In the genomic region with DNA sequence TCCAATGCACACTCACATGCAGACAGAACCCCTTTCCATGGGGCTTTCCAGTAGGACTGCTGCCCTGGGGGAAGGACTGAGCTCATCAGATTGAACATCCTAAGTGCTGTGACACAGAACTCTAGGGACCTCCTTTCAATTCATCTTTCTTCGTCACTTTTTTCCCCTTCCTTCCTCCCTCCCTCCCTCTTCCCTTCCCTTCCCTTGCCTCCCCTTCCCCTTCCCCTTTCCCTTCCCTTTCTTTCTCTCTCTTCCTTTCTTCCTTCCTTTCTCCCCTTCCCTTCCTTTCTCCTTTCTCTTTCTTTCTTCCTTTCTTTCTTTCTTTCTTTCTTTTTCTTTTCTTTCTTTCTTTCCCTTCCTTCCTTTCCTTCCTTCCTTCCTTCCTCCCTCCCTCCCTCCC, we compare ENCODE assay signal across 2 cellular contexts.
TF ChIP-seq lines count a peak whose summit lies in the region.

No MANE protein-coding gene starts in this region.

TF ChIP-seq in HepG2, 621 proteins besides CTCF, POLR2A, EP300 and RAD21:
- TF ChIP-seq ZNF709 (CRISPR knock-in tag; IDR thresholded peaks at IDR 0.05) (no peak), PCBP2 (optimal IDR thresholded peaks at IDR 0.05; ENCODE audit: low read depth, low read length, poor library complexity, severe bottlenecking) (peak; percentile 51)

TF ChIP-seq in WTC11, 78 proteins besides CTCF, POLR2A, EP300 and RAD21 (continued from another document):
- TF ChIP-seq, protein P1, sequence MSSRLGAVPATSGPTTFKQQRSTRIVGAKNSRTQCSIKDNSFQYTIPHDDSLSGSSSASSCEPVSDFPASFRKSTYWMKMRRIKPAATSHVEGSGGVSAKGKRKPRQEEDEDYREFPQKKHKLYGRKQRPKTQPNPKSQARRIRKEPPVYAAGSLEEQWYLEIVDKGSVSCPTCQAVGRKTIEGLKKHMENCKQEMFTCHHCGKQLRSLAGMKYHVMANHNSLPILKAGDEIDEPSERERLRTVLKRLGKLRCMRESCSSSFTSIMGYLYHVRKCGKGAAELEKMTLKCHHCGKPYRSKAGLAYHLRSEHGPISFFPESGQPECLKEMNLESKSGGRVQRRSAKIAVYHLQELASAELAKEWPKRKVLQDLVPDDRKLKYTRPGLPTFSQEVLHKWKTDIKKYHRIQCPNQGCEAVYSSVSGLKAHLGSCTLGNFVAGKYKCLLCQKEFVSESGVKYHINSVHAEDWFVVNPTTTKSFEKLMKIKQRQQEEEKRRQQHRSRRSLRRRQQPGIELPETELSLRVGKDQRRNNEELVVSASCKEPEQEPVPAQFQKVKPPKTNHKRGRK (CRISPR knock-in tag; IDR thresholded peaks at IDR 0.05; ENCODE audit: borderline replicate concordance): 0 out of 2 replicates have a peak, but pooled peaks have one; percentile 39
- TF ChIP-seq RORB (CRISPR knock-in tag; IDR thresholded peaks at IDR 0.05): no peak
TF ChIP-seq in WTC11: peak in this region for 1.
